24 cellular contexts compared by ENCODE assay signal in the genomic region with DNA sequence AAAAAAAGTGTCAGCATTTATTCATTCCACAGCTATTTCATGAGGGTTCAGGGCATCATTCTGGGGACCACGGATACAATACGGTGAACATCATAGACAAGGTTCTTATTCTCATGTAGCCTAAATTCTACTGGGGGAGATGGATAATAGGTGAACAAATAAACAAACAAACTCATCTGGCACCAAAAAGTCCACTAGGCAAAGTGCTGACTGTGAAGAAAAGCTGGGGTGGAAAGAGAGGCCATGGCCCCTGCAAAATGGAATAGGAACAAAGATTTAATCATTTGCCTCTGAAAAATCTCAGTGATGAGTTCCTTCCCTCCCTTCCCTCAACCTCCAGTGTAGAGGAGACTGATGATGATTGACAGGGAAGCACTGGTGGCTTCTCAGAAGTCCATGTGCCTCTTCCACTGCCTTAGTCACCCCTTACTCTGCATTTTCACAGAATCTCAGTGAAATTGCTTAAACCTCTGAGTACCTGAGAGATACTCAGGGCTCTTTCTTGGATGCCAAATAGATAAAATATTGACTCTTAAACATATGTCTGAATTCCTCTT.
"Had no signal": no experiment of that assay in that cellular context is flagged by ENCODE, and none has a peak within 500 bp of the region (broad histone marks: within the 10 kb centered on the region; RNA-seq: fewer than 3 reads in every experiment).

No MANE protein-coding gene starts in this region.

- H3K27ac ChIP-seq: cardiac muscle cell, Peyer's patch, VCaP had no signal

- H3K4me3 Mint-ChIP-seq: activated CD8-positive, alpha-beta memory T cell treated with anti-CD3 and anti-CD28 coated beads, Interleukin-2, amount 10 ng/mL, durations not matched to agents 7 days and 5 days; activated naive CD8-positive, alpha-beta T cell treated with anti-CD3 and anti-CD28 coated beads, Interleukin-2, amount 50 U/mL, for 24 hours; activated T-cell treated with anti-CD3 and anti-CD28 coated beads, Interleukin-2, amount 50 U/mL, for 24 hours; activated T-helper 1 cell treated with anti-CD3 and anti-CD28 coated beads, Interleukin-12 subunit alpha, Interleukin-12 subunit beta, Interleukin-2, Interleukin-4 antibody, amounts not matched to agents 30 ng/mL and 10 ng/mL and 1 ng/mL, durations not matched to agents 14 hours and 24 hours and 36 hours; brain; T-cell had no signal

- H3K27me3 ChIP-seq: cardiac muscle cell, MG63, Peyer's patch had no signal

- H3K36me3 Mint-ChIP-seq: brain, T-cell had no signal

- H3K27ac Mint-ChIP-seq: activated CD8-positive, alpha-beta memory T cell treated with anti-CD3 and anti-CD28 coated beads, Interleukin-2, amount 10 ng/mL, durations not matched to agents 7 days and 5 days; activated naive CD4-positive, alpha-beta T cell treated with anti-CD3 and anti-CD28 coated beads, Interleukin-2, amount 50 U/mL, for 72 hours; activated naive CD8-positive, alpha-beta T cell treated with anti-CD3 and anti-CD28 coated beads, Interleukin-2, amount 50 U/mL, for 24 hours; activated T-cell treated with anti-CD3 and anti-CD28 coated beads, Interleukin-2, amount 50 U/mL, for 24 hours; activated T-helper 1 cell treated with anti-CD3 and anti-CD28 coated beads, Interleukin-12 subunit alpha, Interleukin-12 subunit beta, Interleukin-2, Interleukin-4 antibody, amounts not matched to agents 30 ng/mL and 10 ng/mL and 1 ng/mL, durations not matched to agents 14 hours and 24 hours and 36 hours; brain; T-cell had no signal

- H3K4me1 ChIP-seq: Peyer's patch had no signal

- ATAC-seq: activated CD8-positive, alpha-beta memory T cell treated with anti-CD3 and anti-CD28 coated beads, Interleukin-2, amount 10 ng/mL, durations not matched to agents 7 days and 5 days; activated naive CD4-positive, alpha-beta T cell treated with anti-CD3 and anti-CD28 coated beads, Interleukin-2, amount 50 U/mL, for 72 hours; activated naive CD8-positive, alpha-beta T cell treated with anti-CD3 and anti-CD28 coated beads, Interleukin-2, amount 50 U/mL, for 24 hours; T-cell had no signal

- H3K27me3 Mint-ChIP-seq: activated naive CD8-positive, alpha-beta T cell treated with anti-CD3 and anti-CD28 coated beads, Interleukin-2, amount 50 U/mL, for 24 hours; activated T-cell treated with anti-CD3 and anti-CD28 coated beads, Interleukin-2, amount 50 U/mL, for 24 hours; T-cell had no signal

- H3K4me1 Mint-ChIP-seq: brain had no signal

- DNase-seq: activated CD4-positive, alpha-beta T cell treated with anti-CD3 and anti-CD28 coated beads for 4 hours; activated CD8-positive, alpha-beta memory T cell treated with anti-CD3 and anti-CD28 coated beads, Interleukin-2, amount 10 ng/mL, durations not matched to agents 7 days and 5 days; activated effector memory CD4-positive, alpha-beta T cell treated with anti-CD3 and anti-CD28 coated beads, Interleukin-2, amount 50 U/mL, for 16 hours; activated naive CD4-positive, alpha-beta T cell treated with Interleukin-2 at 50 U/mL for 16 hours; activated naive CD8-positive, alpha-beta T cell treated with anti-CD3 and anti-CD28 coated beads, Interleukin-2, amount 50 U/mL, for 24 hours; activated T-cell treated with anti-CD3 and anti-CD28 coated beads, Interleukin-2, amount 50 U/mL, for 24 hours; amniotic stem cell; MV-4-11; NCI-H1105; NCI-H1436; NCI-H1694 treated with DMSO at 0.1 percent for 48 hours; NCI-H2029 treated with DMSO at 0.1 percent for 48 hours; NCI-H345; NCI-H510A; NCI-H526 treated with DMSO at 0.1 percent for 48 hours; Peyer's patch; SIG-M5; T-cell had no signal

- H3K9me3 Mint-ChIP-seq: activated naive CD8-positive, alpha-beta T cell treated with anti-CD3 and anti-CD28 coated beads, Interleukin-2, amount 50 U/mL, for 24 hours; T-cell had no signal

- H3K4me3 ChIP-seq: cardiac muscle cell, MG63, Peyer's patch had no signal

- H3K9me3 ChIP-seq: MG63, Peyer's patch had no signal

- H3K36me3 ChIP-seq: cardiac muscle cell, MG63, Peyer's patch had no signal
